1 cellular context compared by ENCODE assay signal in the genomic region with DNA sequence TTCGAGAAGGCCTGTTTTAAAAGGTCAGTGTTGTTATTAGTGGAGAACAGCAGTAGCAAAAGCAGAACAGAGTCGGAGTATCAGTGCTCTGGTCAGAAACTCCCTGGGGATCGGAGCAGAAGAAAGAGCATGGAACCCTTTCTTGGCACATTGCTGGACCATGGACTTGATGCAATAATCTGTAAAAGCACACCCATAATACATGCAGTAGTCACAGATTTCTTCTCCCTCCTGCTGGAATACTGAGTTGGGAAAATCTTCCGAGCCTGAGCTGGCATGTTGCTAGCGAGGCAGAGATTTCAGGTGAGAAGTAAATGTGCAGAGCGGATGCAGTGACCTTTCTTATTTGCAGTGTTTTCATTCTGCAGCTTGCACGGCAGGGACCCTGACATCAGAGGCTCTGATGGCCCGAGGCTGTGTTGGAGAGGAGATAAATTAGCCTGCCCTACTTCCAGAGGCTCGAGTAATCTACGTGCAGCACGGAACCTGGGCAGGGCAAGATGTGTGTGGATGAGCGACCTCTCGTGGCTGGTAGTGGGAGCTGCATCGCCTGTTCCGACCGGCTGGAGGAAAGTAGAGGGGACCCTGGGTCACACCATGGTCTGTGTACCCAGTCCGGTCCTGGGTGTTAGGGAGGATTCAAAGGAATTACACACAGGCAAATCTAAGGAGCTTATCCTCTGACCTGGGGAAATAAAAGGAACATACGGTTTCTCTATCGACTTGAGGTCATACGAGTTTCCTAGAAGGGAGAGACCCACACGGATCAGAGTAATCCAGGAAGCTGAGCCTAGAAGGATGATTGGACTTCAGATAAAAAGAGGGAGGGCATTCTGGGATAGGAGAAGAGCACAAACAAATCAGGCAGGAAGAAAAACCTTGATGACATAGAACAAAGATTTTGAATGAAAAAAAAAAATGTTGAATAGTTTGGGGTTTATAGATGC.
A peak's percentile ranks its signal among the peaks of the same experiment; 100 is the strongest.
TF ChIP-seq lines count a peak whose summit lies in the region.

No MANE protein-coding gene starts in this region.

TF ChIP-seq in HepG2, 621 proteins besides CTCF, POLR2A, EP300 and RAD21 (continued from another document and continues in another):
- TF ChIP-seq, protein P1, sequence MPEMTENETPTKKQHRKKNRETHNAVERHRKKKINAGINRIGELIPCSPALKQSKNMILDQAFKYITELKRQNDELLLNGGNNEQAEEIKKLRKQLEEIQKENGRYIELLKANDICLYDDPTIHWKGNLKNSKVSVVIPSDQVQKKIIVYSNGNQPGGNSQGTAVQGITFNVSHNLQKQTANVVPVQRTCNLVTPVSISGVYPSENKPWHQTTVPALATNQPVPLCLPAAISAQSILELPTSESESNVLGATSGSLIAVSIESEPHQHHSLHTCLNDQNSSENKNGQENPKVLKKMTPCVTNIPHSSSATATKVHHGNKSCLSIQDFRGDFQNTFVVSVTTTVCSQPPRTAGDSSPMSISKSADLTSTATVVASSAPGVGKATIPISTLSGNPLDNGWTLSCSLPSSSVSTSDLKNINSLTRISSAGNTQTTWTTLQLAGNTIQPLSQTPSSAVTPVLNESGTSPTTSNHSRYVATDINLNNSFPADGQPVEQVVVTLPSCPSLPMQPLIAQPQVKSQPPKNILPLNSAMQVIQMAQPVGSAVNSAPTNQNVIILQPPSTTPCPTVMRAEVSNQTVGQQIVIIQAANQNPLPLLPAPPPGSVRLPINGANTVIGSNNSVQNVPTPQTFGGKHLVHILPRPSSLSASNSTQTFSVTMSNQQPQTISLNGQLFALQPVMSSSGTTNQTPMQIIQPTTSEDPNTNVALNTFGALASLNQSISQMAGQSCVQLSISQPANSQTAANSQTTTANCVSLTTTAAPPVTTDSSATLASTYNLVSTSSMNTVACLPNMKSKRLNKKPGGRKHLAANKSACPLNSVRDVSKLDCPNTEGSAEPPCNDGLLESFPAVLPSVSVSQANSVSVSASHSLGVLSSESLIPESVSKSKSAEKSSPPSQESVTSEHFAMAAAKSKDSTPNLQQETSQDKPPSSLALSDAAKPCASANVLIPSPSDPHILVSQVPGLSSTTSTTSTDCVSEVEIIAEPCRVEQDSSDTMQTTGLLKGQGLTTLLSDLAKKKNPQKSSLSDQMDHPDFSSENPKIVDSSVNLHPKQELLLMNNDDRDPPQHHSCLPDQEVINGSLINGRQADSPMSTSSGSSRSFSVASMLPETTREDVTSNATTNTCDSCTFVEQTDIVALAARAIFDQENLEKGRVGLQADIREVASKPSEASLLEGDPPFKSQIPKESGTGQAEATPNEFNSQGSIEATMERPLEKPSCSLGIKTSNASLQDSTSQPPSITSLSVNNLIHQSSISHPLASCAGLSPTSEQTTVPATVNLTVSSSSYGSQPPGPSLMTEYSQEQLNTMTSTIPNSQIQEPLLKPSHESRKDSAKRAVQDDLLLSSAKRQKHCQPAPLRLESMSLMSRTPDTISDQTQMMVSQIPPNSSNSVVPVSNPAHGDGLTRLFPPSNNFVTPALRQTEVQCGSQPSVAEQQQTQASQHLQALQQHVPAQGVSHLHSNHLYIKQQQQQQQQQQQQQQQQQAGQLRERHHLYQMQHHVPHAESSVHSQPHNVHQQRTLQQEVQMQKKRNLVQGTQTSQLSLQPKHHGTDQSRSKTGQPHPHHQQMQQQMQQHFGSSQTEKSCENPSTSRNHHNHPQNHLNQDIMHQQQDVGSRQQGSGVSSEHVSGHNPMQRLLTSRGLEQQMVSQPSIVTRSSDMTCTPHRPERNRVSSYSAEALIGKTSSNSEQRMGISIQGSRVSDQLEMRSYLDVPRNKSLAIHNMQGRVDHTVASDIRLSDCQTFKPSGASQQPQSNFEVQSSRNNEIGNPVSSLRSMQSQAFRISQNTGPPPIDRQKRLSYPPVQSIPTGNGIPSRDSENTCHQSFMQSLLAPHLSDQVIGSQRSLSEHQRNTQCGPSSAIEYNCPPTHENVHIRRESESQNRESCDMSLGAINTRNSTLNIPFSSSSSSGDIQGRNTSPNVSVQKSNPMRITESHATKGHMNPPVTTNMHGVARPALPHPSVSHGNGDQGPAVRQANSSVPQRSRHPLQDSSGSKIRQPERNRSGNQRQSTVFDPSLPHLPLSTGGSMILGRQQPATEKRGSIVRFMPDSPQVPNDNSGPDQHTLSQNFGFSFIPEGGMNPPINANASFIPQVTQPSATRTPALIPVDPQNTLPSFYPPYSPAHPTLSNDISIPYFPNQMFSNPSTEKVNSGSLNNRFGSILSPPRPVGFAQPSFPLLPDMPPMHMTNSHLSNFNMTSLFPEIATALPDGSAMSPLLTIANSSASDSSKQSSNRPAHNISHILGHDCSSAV (CRISPR knock-in tag; IDR thresholded peaks at IDR 0.05; ENCODE audit: borderline replicate concordance): no peak
- TF ChIP-seq, protein P2, sequence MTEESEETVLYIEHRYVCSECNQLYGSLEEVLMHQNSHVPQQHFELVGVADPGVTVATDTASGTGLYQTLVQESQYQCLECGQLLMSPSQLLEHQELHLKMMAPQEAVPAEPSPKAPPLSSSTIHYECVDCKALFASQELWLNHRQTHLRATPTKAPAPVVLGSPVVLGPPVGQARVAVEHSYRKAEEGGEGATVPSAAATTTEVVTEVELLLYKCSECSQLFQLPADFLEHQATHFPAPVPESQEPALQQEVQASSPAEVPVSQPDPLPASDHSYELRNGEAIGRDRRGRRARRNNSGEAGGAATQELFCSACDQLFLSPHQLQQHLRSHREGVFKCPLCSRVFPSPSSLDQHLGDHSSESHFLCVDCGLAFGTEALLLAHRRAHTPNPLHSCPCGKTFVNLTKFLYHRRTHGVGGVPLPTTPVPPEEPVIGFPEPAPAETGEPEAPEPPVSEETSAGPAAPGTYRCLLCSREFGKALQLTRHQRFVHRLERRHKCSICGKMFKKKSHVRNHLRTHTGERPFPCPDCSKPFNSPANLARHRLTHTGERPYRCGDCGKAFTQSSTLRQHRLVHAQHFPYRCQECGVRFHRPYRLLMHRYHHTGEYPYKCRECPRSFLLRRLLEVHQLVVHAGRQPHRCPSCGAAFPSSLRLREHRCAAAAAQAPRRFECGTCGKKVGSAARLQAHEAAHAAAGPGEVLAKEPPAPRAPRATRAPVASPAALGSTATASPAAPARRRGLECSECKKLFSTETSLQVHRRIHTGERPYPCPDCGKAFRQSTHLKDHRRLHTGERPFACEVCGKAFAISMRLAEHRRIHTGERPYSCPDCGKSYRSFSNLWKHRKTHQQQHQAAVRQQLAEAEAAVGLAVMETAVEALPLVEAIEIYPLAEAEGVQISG (CRISPR knock-in tag; IDR thresholded peaks at IDR 0.05): peak; percentile 28; the same call in 1 of the 2 replicates
- TF ChIP-seq STAG1 (CRISPR knock-in tag; IDR thresholded peaks at IDR 0.05): peak; percentile 94
- TF ChIP-seq, protein P3, sequence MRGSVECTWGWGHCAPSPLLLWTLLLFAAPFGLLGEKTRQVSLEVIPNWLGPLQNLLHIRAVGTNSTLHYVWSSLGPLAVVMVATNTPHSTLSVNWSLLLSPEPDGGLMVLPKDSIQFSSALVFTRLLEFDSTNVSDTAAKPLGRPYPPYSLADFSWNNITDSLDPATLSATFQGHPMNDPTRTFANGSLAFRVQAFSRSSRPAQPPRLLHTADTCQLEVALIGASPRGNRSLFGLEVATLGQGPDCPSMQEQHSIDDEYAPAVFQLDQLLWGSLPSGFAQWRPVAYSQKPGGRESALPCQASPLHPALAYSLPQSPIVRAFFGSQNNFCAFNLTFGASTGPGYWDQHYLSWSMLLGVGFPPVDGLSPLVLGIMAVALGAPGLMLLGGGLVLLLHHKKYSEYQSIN (CRISPR knock-in tag; IDR thresholded peaks at IDR 0.05; ENCODE audit: borderline replicate concordance): no peak
- TF ChIP-seq NFATC3 (CRISPR knock-in tag; IDR thresholded peaks at IDR 0.05): no peak
- no peak for TF ChIP-seq TOE1 (CRISPR knock-in tag; IDR thresholded peaks at IDR 0.05)
- no peak for TF ChIP-seq CCAR2 (optimal IDR thresholded peaks at IDR 0.05; ENCODE audit: low read depth, low read length)
- TF ChIP-seq CREB1 (IDR thresholded peaks at IDR 0.05): no peak
- no peak for TF ChIP-seq CREB1 (CRISPR knock-in tag; IDR thresholded peaks at IDR 0.05)
- TF ChIP-seq, protein P4, sequence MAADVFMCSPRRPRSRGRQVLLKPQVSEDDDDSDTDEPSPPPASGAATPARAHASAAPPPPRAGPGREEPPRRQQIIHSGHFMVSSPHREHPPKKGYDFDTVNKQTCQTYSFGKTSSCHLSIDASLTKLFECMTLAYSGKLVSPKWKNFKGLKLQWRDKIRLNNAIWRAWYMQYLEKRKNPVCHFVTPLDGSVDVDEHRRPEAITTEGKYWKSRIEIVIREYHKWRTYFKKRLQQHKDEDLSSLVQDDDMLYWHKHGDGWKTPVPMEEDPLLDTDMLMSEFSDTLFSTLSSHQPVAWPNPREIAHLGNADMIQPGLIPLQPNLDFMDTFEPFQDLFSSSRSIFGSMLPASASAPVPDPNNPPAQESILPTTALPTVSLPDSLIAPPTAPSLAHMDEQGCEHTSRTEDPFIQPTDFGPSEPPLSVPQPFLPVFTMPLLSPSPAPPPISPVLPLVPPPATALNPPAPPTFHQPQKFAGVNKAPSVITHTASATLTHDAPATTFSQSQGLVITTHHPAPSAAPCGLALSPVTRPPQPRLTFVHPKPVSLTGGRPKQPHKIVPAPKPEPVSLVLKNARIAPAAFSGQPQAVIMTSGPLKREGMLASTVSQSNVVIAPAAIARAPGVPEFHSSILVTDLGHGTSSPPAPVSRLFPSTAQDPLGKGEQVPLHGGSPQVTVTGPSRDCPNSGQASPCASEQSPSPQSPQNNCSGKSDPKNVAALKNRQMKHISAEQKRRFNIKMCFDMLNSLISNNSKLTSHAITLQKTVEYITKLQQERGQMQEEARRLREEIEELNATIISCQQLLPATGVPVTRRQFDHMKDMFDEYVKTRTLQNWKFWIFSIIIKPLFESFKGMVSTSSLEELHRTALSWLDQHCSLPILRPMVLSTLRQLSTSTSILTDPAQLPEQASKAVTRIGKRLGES (CRISPR knock-in tag; IDR thresholded peaks at IDR 0.05; ENCODE audit: borderline replicate concordance): no peak
- TF ChIP-seq, protein P5, sequence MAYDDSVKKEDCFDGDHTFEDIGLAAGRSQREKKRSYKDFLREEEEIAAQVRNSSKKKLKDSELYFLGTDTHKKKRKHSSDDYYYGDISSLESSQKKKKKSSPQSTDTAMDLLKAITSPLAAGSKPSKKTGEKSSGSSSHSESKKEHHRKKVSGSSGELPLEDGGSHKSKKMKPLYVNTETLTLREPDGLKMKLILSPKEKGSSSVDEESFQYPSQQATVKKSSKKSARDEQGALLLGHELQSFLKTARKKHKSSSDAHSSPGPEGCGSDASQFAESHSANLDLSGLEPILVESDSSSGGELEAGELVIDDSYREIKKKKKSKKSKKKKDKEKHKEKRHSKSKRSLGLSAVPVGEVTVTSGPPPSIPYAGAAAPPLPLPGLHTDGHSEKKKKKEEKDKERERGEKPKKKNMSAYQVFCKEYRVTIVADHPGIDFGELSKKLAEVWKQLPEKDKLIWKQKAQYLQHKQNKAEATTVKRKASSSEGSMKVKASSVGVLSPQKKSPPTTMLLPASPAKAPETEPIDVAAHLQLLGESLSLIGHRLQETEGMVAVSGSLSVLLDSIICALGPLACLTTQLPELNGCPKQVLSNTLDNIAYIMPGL (CRISPR knock-in tag; IDR thresholded peaks at IDR 0.05; ENCODE audit: borderline replicate concordance in 1 of 2, low read depth in 1 of 2): peak; percentile 51 to 76; a peak in 3 of 4 replicates
- 0 out of 2 replicates have a peak, but pooled peaks have one; percentile 47 for TF ChIP-seq ELF3 (CRISPR knock-in tag; IDR thresholded peaks at IDR 0.05)
- no peak for TF ChIP-seq AHR (CRISPR knock-in tag; IDR thresholded peaks at IDR 0.05)
- TF ChIP-seq NR2F6 (IDR thresholded peaks at IDR 0.05): no peak
- TF ChIP-seq NR2F6 (CRISPR knock-in tag; IDR thresholded peaks at IDR 0.05): peak; percentile 40; the same call in 1 of the 2 replicates
- no peak for TF ChIP-seq PITX1 (CRISPR knock-in tag; IDR thresholded peaks at IDR 0.05)
- TF ChIP-seq TEAD3 (CRISPR knock-in tag; optimal IDR thresholded peaks at IDR 0.05; ENCODE audit: borderline replicate concordance): peak; percentile 47
- no peak for TF ChIP-seq CC2D1A (CRISPR knock-in tag; IDR thresholded peaks at IDR 0.05)
- no peak for TF ChIP-seq NRL (CRISPR knock-in tag; IDR thresholded peaks at IDR 0.05; ENCODE audit: borderline replicate concordance)
- TF ChIP-seq, protein P6, sequence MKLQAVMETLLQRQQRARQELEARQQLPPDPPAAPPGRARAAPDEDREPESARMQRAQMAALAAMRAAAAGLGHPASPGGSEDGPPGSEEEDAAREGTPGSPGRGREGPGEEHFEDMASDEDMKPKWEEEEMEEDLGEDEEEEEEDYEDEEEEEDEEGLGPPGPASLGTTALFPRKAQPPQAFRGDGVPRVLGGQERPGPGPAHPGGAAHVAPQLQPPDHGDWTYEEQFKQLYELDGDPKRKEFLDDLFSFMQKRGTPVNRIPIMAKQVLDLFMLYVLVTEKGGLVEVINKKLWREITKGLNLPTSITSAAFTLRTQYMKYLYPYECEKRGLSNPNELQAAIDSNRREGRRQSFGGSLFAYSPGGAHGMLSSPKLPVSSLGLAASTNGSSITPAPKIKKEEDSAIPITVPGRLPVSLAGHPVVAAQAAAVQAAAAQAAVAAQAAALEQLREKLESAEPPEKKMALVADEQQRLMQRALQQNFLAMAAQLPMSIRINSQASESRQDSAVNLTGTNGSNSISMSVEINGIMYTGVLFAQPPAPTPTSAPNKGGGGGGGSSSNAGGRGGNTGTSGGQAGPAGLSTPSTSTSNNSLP (IDR thresholded peaks at IDR 0.05; ENCODE audit: low read depth, low read length): peak; percentile 49; the same call in 1 of the 2 replicates
- peak; percentile 37 for TF ChIP-seq ZNF883 (CRISPR knock-in tag; IDR thresholded peaks at IDR 0.05; ENCODE audit: not compliant biosample characterization)
- TF ChIP-seq CREM (IDR thresholded peaks at IDR 0.05): no peak; the same call in 1 of the 2 replicates
- TF ChIP-seq CREM (CRISPR knock-in tag; IDR thresholded peaks at IDR 0.05): no peak
- no peak for TF ChIP-seq TEAD2 (CRISPR knock-in tag; IDR thresholded peaks at IDR 0.05)
- no peak for TF ChIP-seq GZF1 (CRISPR knock-in tag; IDR thresholded peaks at IDR 0.05)
- TF ChIP-seq KDM2A (CRISPR knock-in tag; IDR thresholded peaks at IDR 0.05; ENCODE audit: borderline replicate concordance, low read depth): peak; percentile 80
- TF ChIP-seq KAT2B (IDR thresholded peaks at IDR 0.05; ENCODE audit: borderline replicate concordance, low read depth, low read length): no peak
- no peak for TF ChIP-seq SIN3A (IDR thresholded peaks at IDR 0.05; ENCODE audit: borderline replicate concordance, low read depth, low read length)
- no peak for TF ChIP-seq ZNF567 (CRISPR knock-in tag; IDR thresholded peaks at IDR 0.05; ENCODE audit: borderline replicate concordance)
- peak; percentile 12 for TF ChIP-seq ASH2L (IDR thresholded peaks at IDR 0.05; ENCODE audit: insufficient read length, low read depth, low read length)
- TF ChIP-seq, protein P7, sequence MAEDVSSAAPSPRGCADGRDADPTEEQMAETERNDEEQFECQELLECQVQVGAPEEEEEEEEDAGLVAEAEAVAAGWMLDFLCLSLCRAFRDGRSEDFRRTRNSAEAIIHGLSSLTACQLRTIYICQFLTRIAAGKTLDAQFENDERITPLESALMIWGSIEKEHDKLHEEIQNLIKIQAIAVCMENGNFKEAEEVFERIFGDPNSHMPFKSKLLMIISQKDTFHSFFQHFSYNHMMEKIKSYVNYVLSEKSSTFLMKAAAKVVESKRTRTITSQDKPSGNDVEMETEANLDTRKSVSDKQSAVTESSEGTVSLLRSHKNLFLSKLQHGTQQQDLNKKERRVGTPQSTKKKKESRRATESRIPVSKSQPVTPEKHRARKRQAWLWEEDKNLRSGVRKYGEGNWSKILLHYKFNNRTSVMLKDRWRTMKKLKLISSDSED (CRISPR knock-in tag; IDR thresholded peaks at IDR 0.05): no peak
